ENCODE assay signal across 9 cellular contexts in genomic region chr3:46930945-46931403, GRCh38. TPM values are rescaled to one million over a fixed set of nuclear protein-coding genes. Genes with fewer than 3 reads are reported as not detected.
DNase-seq lines count a peak whose midpoint lies in the region; ATAC-seq and TF ChIP-seq lines count a peak whose summit lies in the region.
"Had no signal": no experiment of that assay in that cellular context is flagged by ENCODE, and none has a peak within 500 bp of the region (broad histone marks: within the 10 kb centered on the region; RNA-seq: fewer than 3 reads in every experiment).

No MANE protein-coding gene starts in this region.

- H3K36me3 ChIP-seq in mucosa of stomach (ENCODE audit: control insufficient read depth, insufficient read depth, low read length) = peaks cover 6% of the 10 kb centered on the region
- no peaks in the 10 kb centered on the region for H3K36me3 ChIP-seq in transverse colon

- DNase-seq in activated naive CD4-positive, alpha-beta T cell treated with anti-CD3 and anti-CD28 coated beads, Interleukin-2, amount 10 ng/mL, durations not matched to agents 7 days and 5 days = no peak
- DNase-seq in activated naive CD4-positive, alpha-beta T cell treated with Interleukin-2 at 50 U/mL for 16 hours = no peak
- DNase-seq in T47D (ENCODE audit: low read depth in 1 of 2, low spot score in 1 of 2) (peak; percentile 64 to 98), transverse colon (no peak), NCI-H1048 (lab: John Stamatoyannopoulos, UW) (no peak)
- DNase-seq: NCI-H226 had no signal

- no peaks in the 10 kb centered on the region for H3K9me3 ChIP-seq in mucosa of stomach (ENCODE audit: control insufficient read depth, low read length)
- no peaks in the 10 kb centered on the region for H3K9me3 ChIP-seq in transverse colon

- H3K27me3 Mint-ChIP-seq in activated naive CD4-positive, alpha-beta T cell treated with anti-CD3 and anti-CD28 coated beads, Interleukin-2, amount 10 ng/mL, durations not matched to agents 7 days and 5 days = no peaks in the 10 kb centered on the region

- intact Hi-C loops in transverse colon (cut with DNase I; ENCODE audit: low total_unique reads) = no loop called here

- H3K4me3 Mint-ChIP-seq in activated naive CD4-positive, alpha-beta T cell treated with anti-CD3 and anti-CD28 coated beads, Interleukin-2, amount 10 ng/mL, durations not matched to agents 7 days and 5 days = no peak overlapping the region

- 64% methylated on average over 3 of the region's 3 CpGs; no CpG with 5 or more reads in 1 of the 2 donors for WGBS in transverse colon (ENCODE audit: low coverage in 1 of 2), 2 donors

- H3K4me1 Mint-ChIP-seq in activated naive CD4-positive, alpha-beta T cell treated with anti-CD3 and anti-CD28 coated beads, Interleukin-2, amount 10 ng/mL, durations not matched to agents 7 days and 5 days = peaks cover 77% of the 10 kb centered on the region

- CTCF ChIA-PET in activated naive CD4-positive, alpha-beta T cell treated with anti-CD3 and anti-CD28 coated beads, Interleukin-2, amount 10 ng/mL, durations not matched to agents 7 days and 5 days (lab: Charles Lee) = no interaction called here

- no peak for TF ChIP-seq CTCF in transverse colon (IDR thresholded peaks at IDR 0.05)

- TF ChIP-seq EP300 in transverse colon (IDR thresholded peaks at IDR 0.05; ENCODE audit: low read depth) = no peak

- peaks cover 53% of the 10 kb centered on the region for H3K36me3 Mint-ChIP-seq in activated naive CD4-positive, alpha-beta T cell treated with anti-CD3 and anti-CD28 coated beads, Interleukin-2, amount 10 ng/mL, durations not matched to agents 7 days and 5 days

- in situ Hi-C loops in T47D (cut with HindIII; ENCODE audit: low pct_unique_long_range_greater_than_20kb, low sequenced_read_pairs) = no loop called here
- in situ Hi-C loops in transverse colon (cut with MboI; ENCODE audit: low pct_ligation_motif_present in 1 of 4, low pct_unique_long_range_greater_than_20kb in 1 of 4, low sequenced_read_pairs in 3 of 4) = loop anchor here in 1 of 4 donors (10.0 kb wide), 1 partner anchor 54 kb away; no protein-coding TSS in a partner anchor

- H3K27me3 ChIP-seq in mucosa of stomach (ENCODE audit: control insufficient read depth, insufficient read depth, low read length) (no peaks in the 10 kb centered on the region), transverse colon (no peaks in the 10 kb centered on the region)

- H3K9me3 Mint-ChIP-seq in activated naive CD4-positive, alpha-beta T cell treated with anti-CD3 and anti-CD28 coated beads, Interleukin-2, amount 10 ng/mL, durations not matched to agents 7 days and 5 days = peaks cover 15% of the 10 kb centered on the region

- no peak for ATAC-seq in HG03039 (IDR thresholded peaks at IDR 0.05; ENCODE audit: unreplicated experiment)
- no peak for ATAC-seq in GM18511 (IDR thresholded peaks at IDR 0.05; ENCODE audit: unreplicated experiment)

- no peak for TF ChIP-seq POLR2A in transverse colon (IDR thresholded peaks at IDR 0.05)

- H3K9ac ChIP-seq in mucosa of stomach (ENCODE audit: low read length) = peak overlapping the region; percentile 30

- H3K27ac ChIP-seq in transverse colon = peak overlapping the region; percentile 74 to 87 (median 78)

- peak overlapping the region; percentile 57 for H3K27ac Mint-ChIP-seq in activated naive CD4-positive, alpha-beta T cell treated with anti-CD3 and anti-CD28 coated beads, Interleukin-2, amount 10 ng/mL, durations not matched to agents 7 days and 5 days

- H3K4me3 ChIP-seq in mucosa of stomach (ENCODE audit: low read length) = no peak overlapping the region
- no peak overlapping the region for H3K4me3 ChIP-seq in transverse colon

- H3K4me1 ChIP-seq in mucosa of stomach (ENCODE audit: control insufficient read depth, insufficient read depth, low read length) = peaks cover 94% of the 10 kb centered on the region
- peaks cover 83 to 100% (median 92%) of the 10 kb centered on the region in 4 donors for H3K4me1 ChIP-seq in transverse colon

RNA-seq across cellular contexts. Expression of gene CCDC12, which starts 45.6 kb away (rescaled TPM):
- total RNA-seq in transverse colon = 10 to 100 TPM; 50.1 to 72.9 (median 53.0) TPM

RNA-seq across cellular contexts. Expression of gene NBEAL2, which starts 48.5 kb away (rescaled TPM):
- total RNA-seq in transverse colon = 100 to 1,000 TPM in 2 of 4 donors, 10 to 100 TPM in 2; 81.1 to 163 (median 122) TPM

RNA-seq across cellular contexts. Expression of gene PTH1R, which starts 53.5 kb away (rescaled TPM):
- total RNA-seq in transverse colon = 1 to 10 TPM in 2 of 4 donors, under 1 TPM in 1, not detected in 1; 0.60 to 2.5 (median 1.4) TPM

Comparison
In these comparisons a context has a peak if more than half of its experiments do, and no peak if none do; other contexts are left out.
1. DNase-seq: peak in T47D (2 of 2); none in activated naive CD4-positive, alpha-beta T cell treated with anti-CD3 and anti-CD28 coated beads, Interleukin-2, amount 10 ng/mL, durations not matched to agents 7 days and 5 days (single experiment), activated naive CD4-positive, alpha-beta T cell treated with Interleukin-2 at 50 U/mL for 16 hours (single experiment), transverse colon (single experiment) and NCI-H1048 (single experiment).